Comparison of ENCODE assay signal across 1 cellular context in the genomic region with DNA sequence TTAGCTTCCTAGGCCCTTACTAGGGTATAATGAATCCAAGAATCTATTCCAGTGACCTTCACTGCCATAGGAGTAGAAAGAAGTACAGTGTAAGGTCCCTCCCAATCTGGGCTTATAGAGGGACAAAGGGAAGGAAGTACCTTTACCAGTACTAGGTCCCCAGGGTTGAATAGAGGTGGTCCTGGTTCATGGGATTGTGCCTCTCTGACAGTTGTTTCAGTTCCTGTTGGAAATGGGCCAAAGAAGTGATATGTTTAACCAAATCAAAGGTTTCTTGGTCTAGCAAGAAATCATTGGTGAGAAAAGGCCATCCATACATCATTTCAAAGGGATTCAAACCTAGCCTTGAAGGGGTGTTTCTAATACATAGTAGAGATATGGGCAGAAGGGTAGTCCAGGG.
TF ChIP-seq lines count a peak whose summit lies in the region.

No MANE protein-coding gene starts in this region.

TF ChIP-seq in GM12878, 131 proteins besides CTCF, POLR2A, EP300 and RAD21:
- TF ChIP-seq NFXL1 (IDR thresholded peaks at IDR 0.05; ENCODE audit: borderline replicate concordance) = no peak
- peak; percentile 66 for TF ChIP-seq SPI1 (IDR thresholded peaks at IDR 0.05; ENCODE audit: borderline replicate concordance, insufficient read depth, low read depth, low read length)
